In genomic region chr1:77511440-77511840, GRCh38 we compare ENCODE assay signal across 15 cellular contexts.
A peak's percentile ranks its signal among the peaks of the same experiment; 100 is the strongest.
DNase-seq lines count a peak whose midpoint lies in the region; FAIRE-seq and TF ChIP-seq lines count a peak whose summit lies in the region.
"Had no signal": no experiment of that assay in that cellular context is flagged by ENCODE, and none has a peak within 500 bp of the region (broad histone marks: within the 10 kb centered on the region; RNA-seq: fewer than 3 reads in every experiment).

No MANE protein-coding gene starts in this region.

- no peaks in the 10 kb centered on the region for H3K27me3 ChIP-seq in mammary epithelial cell (ENCODE audit: insufficient read depth, low read length)
- no peaks in the 10 kb centered on the region for H3K27me3 ChIP-seq in MM.1S (replicated peaks; ENCODE audit: insufficient read depth, low read length)
- H3K27me3 ChIP-seq: heart right ventricle, testis had no signal

- H4K20me1 ChIP-seq in mammary epithelial cell (ENCODE audit: insufficient read depth, low read length) (no peaks in the 10 kb centered on the region), MM.1S (ENCODE audit: insufficient read depth, low read length) (no peaks in the 10 kb centered on the region)

- H3K79me2 ChIP-seq in mammary epithelial cell (ENCODE audit: insufficient read depth, low read length) = no peaks in the 10 kb centered on the region
- no peaks in the 10 kb centered on the region for H3K79me2 ChIP-seq in MM.1S (ENCODE audit: low read length)

- no peak overlapping the region for H3K9ac ChIP-seq in mammary epithelial cell (ENCODE audit: insufficient read depth, low read length)
- H3K9ac ChIP-seq in MM.1S (ENCODE audit: low read length) = no peak overlapping the region

- in situ Hi-C loops in ACHN (cut with HindIII; ENCODE audit: low pct_ligation_motif_present, low pct_unique_long_range_greater_than_20kb, low sequenced_read_pairs) (no loop called here), mammary epithelial cell (cut with MboI; ENCODE audit: low sequenced_read_pairs in 2 of 2) (no loop called here)

- peaks cover 30% of the 10 kb centered on the region for H3K4me1 ChIP-seq in mammary epithelial cell (ENCODE audit: insufficient read depth, low read length)
- no peaks in the 10 kb centered on the region for H3K4me1 ChIP-seq in MM.1S (ENCODE audit: low read length)

- DNase-seq in ACHN = peak; percentile 41
- peak; percentile 50 for DNase-seq in HTR-8/SVneo (ENCODE audit: insufficient read length, low spot score)
- no peak for DNase-seq in mammary epithelial cell
- peak; percentile 90 for DNase-seq in iris pigment epithelial cell (ENCODE audit: low read depth)
- DNase-seq in MM.1S = no peak
- no peak for DNase-seq in NCI-H1436 (lab: John Stamatoyannopoulos, UW)
- DNase-seq in NCI-H526 (lab: John Stamatoyannopoulos, UW) = no peak
- DNase-seq in GDM1 (lab: John Stamatoyannopoulos, UW) = no peak
- DNase-seq: activated CD4-positive, alpha-beta T cell treated with anti-CD3 and anti-CD28 coated beads for 4 hours; AML-193; heart right ventricle; testis had no signal

- intact Hi-C loops in mammary epithelial cell (cut with micrococcal nuclease) = no loop called here

- no peak overlapping the region for H3K4me2 ChIP-seq in mammary epithelial cell (ENCODE audit: insufficient read depth, low read depth, low read length)
- no peak overlapping the region for H3K4me2 ChIP-seq in MM.1S (ENCODE audit: low read depth, low read length)

- dilution Hi-C loops in mammary epithelial cell (cut with HindIII; ENCODE audit: low sequenced_read_pairs) = no loop called here

- no peak overlapping the region for H3K4me3 ChIP-seq in mammary epithelial cell (replicated peaks in 1 of 3; ENCODE audit: insufficient read depth in 1 of 3, low read depth in 2 of 3, low read length in 3 of 3)
- no peak overlapping the region for H3K4me3 ChIP-seq in MM.1S (ENCODE audit: low read length)
- H3K4me3 ChIP-seq: heart right ventricle, lung, SK-N-MC, testis had no signal

- no peaks in the 10 kb centered on the region for H3K36me3 ChIP-seq in mammary epithelial cell (ENCODE audit: insufficient read depth, low read length)
- no peaks in the 10 kb centered on the region for H3K36me3 ChIP-seq in MM.1S (replicated peaks; ENCODE audit: insufficient read depth, low read length)
- H3K36me3 ChIP-seq: heart right ventricle had no signal

- peak overlapping the region; percentile 33 for H2AFZ ChIP-seq in mammary epithelial cell (ENCODE audit: low read depth, low read length)
- H2AFZ ChIP-seq in MM.1S (ENCODE audit: low read length) = no peak overlapping the region

- no peaks in the 10 kb centered on the region for H3K9me2 ChIP-seq in MM.1S (replicated peaks; ENCODE audit: insufficient read depth, low read length)

- H3K9me3 ChIP-seq in mammary epithelial cell (replicated peaks; ENCODE audit: insufficient read depth, low read length) (no peaks in the 10 kb centered on the region), MM.1S (replicated peaks; ENCODE audit: insufficient read depth, low read length) (no peaks in the 10 kb centered on the region)
- H3K9me3 ChIP-seq: testis had no signal

- WGBS in mammary epithelial cell (ENCODE audit: low coverage, missing lambda C conversion rate) = 58% methylated on average over 2 of the region's 2 CpGs

- no peak overlapping the region for H3K27ac ChIP-seq in mammary epithelial cell (ENCODE audit: insufficient read depth, low read depth, low read length)
- H3K27ac ChIP-seq in MM.1S (ENCODE audit: low read length) = no peak overlapping the region
- H3K27ac ChIP-seq: heart right ventricle, SK-N-MC, testis had no signal

- TF ChIP-seq CTCF in mammary epithelial cell (conservative IDR thresholded peaks at IDR 0.05 in 1 of 2, IDR thresholded peaks at IDR 0.05 in 1 of 2; ENCODE audit: extremely low read depth in 1 of 2, insufficient read depth in 1 of 2, low read depth in 1 of 2, low read length in 2 of 2) = no peak
- no peak for TF ChIP-seq CTCF in MM.1S (IDR thresholded peaks at IDR 0.05; ENCODE audit: low read length)

- BruUV-seq in mammary epithelial cell (replicated peaks; lab: Mats Ljungman, UMichigan) = no TSS peak

- CTCF ChIA-PET in mammary epithelial cell (lab: Charles Lee; ENCODE audit: low non-redundant PET) = no interaction called here

- FAIRE-seq in HTR-8/SVneo (lab: Jason Lieb, UNC) = peak; percentile 46
- FAIRE-seq: colon had no signal

- H3F3A ChIP-seq in MM.1S (ENCODE audit: insufficient read depth, low read length) = no peaks in the 10 kb centered on the region

Comparison
In these comparisons a context has a peak if more than half of its experiments do, and no peak if none do; other contexts are left out.
1. DNase-seq: peak in ACHN (single experiment), HTR-8/SVneo (single experiment) and iris pigment epithelial cell (single experiment); none in mammary epithelial cell (single experiment), MM.1S (single experiment), NCI-H1436 (single experiment), NCI-H526 (0 of 2) and GDM1 (single experiment).